In the genomic region with DNA sequence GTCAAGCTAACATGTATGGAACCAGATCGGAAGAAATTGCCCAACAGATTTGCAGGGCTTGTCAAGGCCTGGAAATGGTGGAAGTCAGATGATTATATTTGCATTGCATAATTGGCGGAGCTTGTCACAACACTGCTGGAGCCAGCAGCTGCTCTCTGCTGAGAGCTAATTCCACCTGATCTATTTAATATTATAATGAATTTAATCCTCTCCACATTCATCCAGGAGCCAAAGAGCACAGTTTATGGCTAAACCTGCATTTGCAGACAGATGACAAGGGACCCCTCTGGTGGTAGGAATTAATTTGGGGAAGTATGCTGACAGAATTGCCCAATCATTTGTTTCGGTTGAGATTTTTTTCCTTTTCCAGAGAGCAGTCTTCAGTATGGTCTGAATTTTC, we compare ENCODE assay signal across 8 cellular contexts.
DNase-seq lines count a peak whose midpoint lies in the region; ATAC-seq and TF ChIP-seq lines count a peak whose summit lies in the region.

No MANE protein-coding gene starts in this region.

- no peak for ATAC-seq in GM21576 (IDR thresholded peaks at IDR 0.05; ENCODE audit: unreplicated experiment)

- H3K4me3 ChIP-seq in astrocyte of the spinal cord (ENCODE audit: low read depth, low read length) (no peak overlapping the region), neural cell (ENCODE audit: low read length) (no peak overlapping the region), stomach (no peak overlapping the region)
- H3K4me3 ChIP-seq in effector memory CD4-positive, alpha-beta T cell (ENCODE audit: insufficient read depth, low read depth, low read length, poor library complexity, severe bottlenecking), result no peak overlapping the region

- no peaks in the 10 kb centered on the region for H3K27me3 ChIP-seq in neural cell (ENCODE audit: insufficient read depth, low read depth, low read length)
- H3K27me3 ChIP-seq in effector memory CD4-positive, alpha-beta T cell (replicated peaks; ENCODE audit: control insufficient read depth, insufficient read depth, low read length, poor library complexity, severe bottlenecking), result no peaks in the 10 kb centered on the region
- no peaks in the 10 kb centered on the region for H3K27me3 ChIP-seq in stomach

- WGBS in stomach, 5 donors, result 65 to 81% (median 70%) methylated on average over 3 of the region's 3 CpGs

- intact Hi-C loops in stomach (cut with DNase I; ENCODE audit: low total_unique reads), result no loop called here

- H3K9me3 ChIP-seq in neural cell (ENCODE audit: low read length), result no peaks in the 10 kb centered on the region
- no peaks in the 10 kb centered on the region for H3K9me3 ChIP-seq in effector memory CD4-positive, alpha-beta T cell (ENCODE audit: control insufficient read depth, low read length)
- H3K9me3 ChIP-seq in stomach, result no peaks in the 10 kb centered on the region

- TF ChIP-seq CTCF in astrocyte of the spinal cord (IDR thresholded peaks at IDR 0.05; ENCODE audit: low read depth, low read length), result peak; percentile 27
- peak; percentile 36 for TF ChIP-seq CTCF in neural cell (IDR thresholded peaks at IDR 0.05; ENCODE audit: poor library complexity, severe bottlenecking)
- peak in 2 of 7 experiments; percentile 11 to 25 for TF ChIP-seq CTCF in stomach (IDR thresholded peaks at IDR 0.05)

- peak; percentile 51 for TF ChIP-seq RAD21 in neural cell (conservative IDR thresholded peaks at IDR 0.05)

- no peaks in the 10 kb centered on the region for H3K36me3 ChIP-seq in neural cell (ENCODE audit: insufficient read depth, low read length)
- no peaks in the 10 kb centered on the region for H3K36me3 ChIP-seq in effector memory CD4-positive, alpha-beta T cell (ENCODE audit: control insufficient read depth, insufficient read depth, low read length)
- no peaks in the 10 kb centered on the region for H3K36me3 ChIP-seq in stomach

- no peaks in the 10 kb centered on the region for H3K4me1 ChIP-seq in effector memory CD4-positive, alpha-beta T cell (ENCODE audit: control insufficient read depth, insufficient read depth, low read length, poor library complexity, severe bottlenecking)
- H3K4me1 ChIP-seq in stomach, result no peaks in the 10 kb centered on the region

- no peaks in the 10 kb centered on the region for H3K79me2 ChIP-seq in neural cell (replicated peaks; ENCODE audit: insufficient read depth, low read length)

- DNase-seq in DMS153 treated with DMSO at 0.1 percent for 48 hours (lab: John Stamatoyannopoulos, UW; ENCODE audit: unreplicated experiment) (peak; percentile 56), NCI-H1930 (lab: John Stamatoyannopoulos, UW) (peak; percentile 71 to 81), astrocyte of the spinal cord (ENCODE audit: low read depth, low spot score) (peak; percentile 9), cerebellar cortex (ENCODE audit: low spot score) (no peak), stomach (no peak)
- no peak for DNase-seq in effector memory CD4-positive, alpha-beta T cell

- TF ChIP-seq EP300 in neural cell (conservative IDR thresholded peaks at IDR 0.05; ENCODE audit: poor library complexity, severe bottlenecking) (peak; percentile 10), stomach (IDR thresholded peaks at IDR 0.05) (no peak)

- H3K27ac ChIP-seq in neural cell (ENCODE audit: low read length) (no peak overlapping the region), stomach (no peak overlapping the region)
- no peak overlapping the region for H3K27ac ChIP-seq in effector memory CD4-positive, alpha-beta T cell (ENCODE audit: insufficient read depth, low read length, poor library complexity, severe bottlenecking)

- in situ Hi-C loops in astrocyte of the spinal cord (cut with HindIII; ENCODE audit: low sequenced_read_pairs), result no loop called here

- H3K4me2 ChIP-seq in neural cell (ENCODE audit: low read length), result no peak overlapping the region

- H3K9me2 ChIP-seq in neural cell (ENCODE audit: insufficient read depth, low read length), result no peaks in the 10 kb centered on the region

- no peaks in the 10 kb centered on the region for H4K20me1 ChIP-seq in neural cell (ENCODE audit: insufficient read depth)

- H3K9ac ChIP-seq in neural cell (ENCODE audit: low read length), result no peak overlapping the region

- no peak overlapping the region for H2AFZ ChIP-seq in neural cell (ENCODE audit: low read depth, low read length)

- no peak for TF ChIP-seq POLR2A in stomach (IDR thresholded peaks at IDR 0.05)

- H3F3A ChIP-seq in neural cell (ENCODE audit: insufficient read depth, low read length, poor library complexity, severe bottlenecking), result peaks cover 6% of the 10 kb centered on the region

TF ChIP-seq in neural cell, 6 proteins besides CTCF, POLR2A, EP300 and RAD21:
- no peak for TF ChIP-seq MXI1 (conservative IDR thresholded peaks at IDR 0.05; ENCODE audit: poor library complexity, severe bottlenecking)
- TF ChIP-seq POLR2AphosphoS5 (IDR thresholded peaks at IDR 0.05), result peak; percentile 29
- TF ChIP-seq TAF1 (IDR thresholded peaks at IDR 0.05; ENCODE audit: low read depth), result no peak
- TF ChIP-seq SMC3 (conservative IDR thresholded peaks at IDR 0.05; ENCODE audit: poor library complexity), result no peak

Comparison
In these comparisons a context has a peak if more than half of its experiments do, and no peak if none do; other contexts are left out.
1. DNase-seq: peak in DMS153 treated with DMSO at 0.1 percent for 48 hours (single experiment), NCI-H1930 (2 of 2) and astrocyte of the spinal cord (single experiment); none in cerebellar cortex (single experiment), effector memory CD4-positive, alpha-beta T cell (0 of 3) and stomach (single experiment).